11 cellular contexts compared by ENCODE assay signal in genomic region chr1:201531551-201532425, GRCh38. TPM values are rescaled to one million over a fixed set of nuclear protein-coding genes. Genes with fewer than 3 reads are reported as not detected.
A peak's percentile ranks its signal among the peaks of the same experiment; 100 is the strongest.
DNase-seq lines count a peak whose midpoint lies in the region; ATAC-seq, FAIRE-seq and TF ChIP-seq lines count a peak whose summit lies in the region.
"Had no signal": no experiment of that assay in that cellular context is flagged by ENCODE, and none has a peak within 500 bp of the region (broad histone marks: within the 10 kb centered on the region; RNA-seq: fewer than 3 reads in every experiment).

No MANE protein-coding gene starts in this region.

- H3K9me3 ChIP-seq in breast epithelium: no peaks in the 10 kb centered on the region

- DNase-seq in DMS 273 treated with DMSO at 0.1 percent for 48 hours (lab: John Stamatoyannopoulos, UW): peak; percentile 46
- DNase-seq in NCI-H2029 (lab: John Stamatoyannopoulos, UW): peak; percentile 64
- DNase-seq in breast epithelium (ENCODE audit: low spot score in 2 of 2): no peak
- DNase-seq in myocyte (ENCODE audit: low read depth): peak; percentile 97
- DNase-seq in D721Med (ENCODE audit: insufficient read length, low spot score): no peak
- DNase-seq: nephron progenitor cell, SIG-M5 had no signal

- no peaks in the 10 kb centered on the region for H3K36me3 ChIP-seq in breast epithelium

- H3K4me1 ChIP-seq in breast epithelium: peaks cover 0 to 8% of the 10 kb centered on the region in 2 donors

- no peaks in the 10 kb centered on the region for H3K27me3 ChIP-seq in breast epithelium

- ATAC-seq in GM18873 (IDR thresholded peaks at IDR 0.05; ENCODE audit: low FRiP score, unreplicated experiment) (no peak), GM19455 (IDR thresholded peaks at IDR 0.05; ENCODE audit: unreplicated experiment) (no peak), GM18505 (IDR thresholded peaks at IDR 0.05; ENCODE audit: unreplicated experiment) (no peak)

- no peak for TF ChIP-seq POLR2A in breast epithelium (IDR thresholded peaks at IDR 0.05)
- no peak for TF ChIP-seq POLR2A in GM18505 (IDR thresholded peaks at IDR 0.05; ENCODE audit: borderline replicate concordance, extremely low read depth, insufficient read depth, insufficient read length)

- no peak for FAIRE-seq in D721Med (lab: Jason Lieb, UNC)

- peak overlapping the region; percentile 52 to 84 for H3K27ac ChIP-seq in breast epithelium
- H3K27ac ChIP-seq: C4-2B had no signal

- H3K4me3 ChIP-seq in breast epithelium: no peak overlapping the region

- TF ChIP-seq CTCF in breast epithelium (IDR thresholded peaks at IDR 0.05): no peak
- no peak for TF ChIP-seq CTCF in D721Med (IDR thresholded peaks at IDR 0.05; ENCODE audit: insufficient read depth, missing control alignments)

- intact Hi-C loops in breast epithelium (cut with DNase I; ENCODE audit: low total_unique reads): no loop called here

RNA-seq across cellular contexts. Expression of gene NAV1, which starts 7.1 kb away (rescaled TPM):
- 10 to 100 TPM; 11.3 to 31.5 (median 22.7) TPM for total RNA-seq in breast epithelium
- total RNA-seq in myocyte: 30.5 and 43.3 TPM in 2 replicates
- 55.9 TPM for polyA plus RNA-seq in myocyte (2012)

RNA-seq across cellular contexts. Expression of gene CSRP1, which starts 24.9 kb away (rescaled TPM):
- total RNA-seq in breast epithelium (1,000 to 10,000 TPM in 1 of 3 donors, 100 to 1,000 TPM in 2; 186 to 1,491 (median 767) TPM), myocyte (184 and 198 TPM in 2 replicates)
- 472 TPM for polyA plus RNA-seq in myocyte (2012)

Comparison
In these comparisons a context has a peak if more than half of its experiments do, and no peak if none do; other contexts are left out.
1. DNase-seq: peak in DMS 273 treated with DMSO at 0.1 percent for 48 hours (single experiment), NCI-H2029 (single experiment) and myocyte (single experiment); none in breast epithelium (0 of 2) and D721Med (single experiment).